ENCODE assay signal across 8 cellular contexts in the genomic region with DNA sequence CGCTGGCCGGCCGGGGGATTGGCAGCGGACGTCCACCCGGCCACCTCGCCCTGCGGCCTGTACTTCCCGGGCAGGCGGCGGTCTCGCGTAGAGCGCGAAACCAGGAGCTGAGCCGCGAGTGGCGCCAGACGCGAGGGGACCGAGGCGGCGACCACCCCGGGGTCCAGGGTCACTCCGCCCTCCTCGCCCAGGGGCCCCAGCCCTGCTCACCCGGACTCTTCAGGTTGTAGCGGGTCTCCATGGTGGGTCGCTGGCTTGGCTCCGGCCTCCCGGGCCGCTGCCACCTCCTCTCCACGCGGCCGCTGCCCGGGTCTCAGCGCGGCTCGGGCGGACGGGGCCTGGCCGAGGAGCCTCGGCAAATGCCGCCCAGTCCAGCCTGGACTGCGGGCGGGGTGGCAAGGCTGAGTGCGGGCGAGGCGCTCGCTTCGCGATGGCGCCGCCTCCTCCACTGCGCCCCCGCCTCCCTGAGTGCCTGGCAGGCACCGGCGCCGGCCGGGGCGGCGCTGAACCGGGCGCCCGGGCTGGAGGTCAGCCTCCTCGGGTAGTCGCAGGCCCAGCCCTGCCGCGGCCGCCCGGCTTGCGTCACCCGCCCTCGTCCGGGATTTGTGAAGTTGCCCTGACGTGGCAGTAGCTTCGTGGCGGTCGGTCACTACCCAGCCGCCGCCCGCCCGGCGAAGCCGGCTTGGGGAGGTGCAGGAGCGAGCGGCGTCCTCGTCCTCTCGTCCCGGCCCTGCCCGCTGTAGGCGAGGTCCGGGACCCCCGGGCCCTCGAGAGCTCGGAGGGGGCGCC. TPM values are rescaled to one million over a fixed set of nuclear protein-coding genes. Genes with fewer than 3 reads are reported as not detected.
DNase-seq lines count a peak whose midpoint lies in the region; ATAC-seq and TF ChIP-seq lines count a peak whose summit lies in the region.

A gene with protein sequence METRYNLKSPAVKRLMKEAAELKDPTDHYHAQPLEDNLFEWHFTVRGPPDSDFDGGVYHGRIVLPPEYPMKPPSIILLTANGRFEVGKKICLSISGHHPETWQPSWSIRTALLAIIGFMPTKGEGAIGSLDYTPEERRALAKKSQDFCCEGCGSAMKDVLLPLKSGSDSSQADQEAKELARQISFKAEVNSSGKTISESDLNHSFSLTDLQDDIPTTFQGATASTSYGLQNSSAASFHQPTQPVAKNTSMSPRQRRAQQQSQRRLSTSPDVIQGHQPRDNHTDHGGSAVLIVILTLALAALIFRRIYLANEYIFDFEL (minus strand): TSS at position 394 of the 789 bp plus-strand sequence. CDS start 153 bp downstream, at position 241.

- TF ChIP-seq POLR2A in ovary (IDR thresholded peaks at IDR 0.05): peak; percentile 80

- H3K36me3 Mint-ChIP-seq in activated naive CD8-positive, alpha-beta T cell treated with anti-CD3 and anti-CD28 coated beads for 36 hours: peaks cover 20% of the 10 kb centered on the region
- no peaks in the 10 kb centered on the region for H3K36me3 Mint-ChIP-seq in glutamatergic neuron (ENCODE audit: unreplicated experiment)

- peak within 1 kb of the TSS; percentile 93 for H3K27ac Mint-ChIP-seq in activated naive CD8-positive, alpha-beta T cell treated with anti-CD3 and anti-CD28 coated beads for 36 hours
- H3K27ac Mint-ChIP-seq in glutamatergic neuron (ENCODE audit: unreplicated experiment): peak within 1 kb of the TSS; percentile 96

- TF ChIP-seq RAD21 in Ishikawa (IDR thresholded peaks at IDR 0.05; ENCODE audit: low read depth): no peak

- H3K9ac ChIP-seq in SU-DHL-6 (ENCODE audit: low read length): peak within 1 kb of the TSS; percentile 97

- intact Hi-C loops in ovary (cut with DNase I): loop anchor here in 2 of 4 donors (1.0 to 10.0 kb wide), 2 partner anchors 272 to 368 kb away; a partner anchor contains a TSS

- peaks cover 65% of the 10 kb centered on the region for H3F3A ChIP-seq in SU-DHL-6 (ENCODE audit: insufficient read depth)

- no peak for TF ChIP-seq CTCF in SU-DHL-6 (IDR thresholded peaks at IDR 0.05; ENCODE audit: insufficient read depth, low read length, poor library complexity, severe bottlenecking)
- no peak for TF ChIP-seq CTCF in glutamatergic neuron (IDR thresholded peaks at IDR 0.05; ENCODE audit: partially characterized antibody, unreplicated experiment)
- TF ChIP-seq CTCF in ovary (IDR thresholded peaks at IDR 0.05): peak in 1 of 3 donors; percentile 18
- TF ChIP-seq CTCF in thoracic aorta (IDR thresholded peaks at IDR 0.05): no peak

- H3K9me3 Mint-ChIP-seq in activated naive CD8-positive, alpha-beta T cell treated with anti-CD3 and anti-CD28 coated beads for 36 hours: peaks cover 4% of the 10 kb centered on the region
- H3K9me3 Mint-ChIP-seq in glutamatergic neuron (ENCODE audit: unreplicated experiment): peaks cover 4% of the 10 kb centered on the region

- peaks cover 72% of the 10 kb centered on the region for H3K4me1 Mint-ChIP-seq in activated naive CD8-positive, alpha-beta T cell treated with anti-CD3 and anti-CD28 coated beads for 36 hours
- peaks cover 12% of the 10 kb centered on the region for H3K4me1 Mint-ChIP-seq in glutamatergic neuron (ENCODE audit: low read depth, unreplicated experiment)

- H4K20me1 ChIP-seq in SU-DHL-6 (ENCODE audit: low read depth, low read length): peaks cover 22% of the 10 kb centered on the region

- peak within 1 kb of the TSS; percentile 100 for H3K4me2 ChIP-seq in SU-DHL-6 (ENCODE audit: low read depth, low read length, poor library complexity, severe bottlenecking)

- TF ChIP-seq EP300 in Ishikawa (IDR thresholded peaks at IDR 0.05; ENCODE audit: borderline replicate concordance) (no peak), ovary (IDR thresholded peaks at IDR 0.05) (peak; percentile 14)

- peak; percentile 77 for DNase-seq in DMS153 treated with DMSO at 0.1 percent for 48 hours (lab: John Stamatoyannopoulos, UW; ENCODE audit: unreplicated experiment)
- peak; percentile 82 for DNase-seq in activated naive CD8-positive, alpha-beta T cell treated with anti-CD3 and anti-CD28 coated beads for 36 hours
- peak; percentile 91 for DNase-seq in glutamatergic neuron
- DNase-seq in ovary: peak; percentile 86 to 93 (median 91)
- peak; percentile 78 for DNase-seq in thoracic aorta (ENCODE audit: low spot score)

- H3K4me3 Mint-ChIP-seq in activated naive CD8-positive, alpha-beta T cell treated with anti-CD3 and anti-CD28 coated beads for 36 hours: peak within 1 kb of the TSS; percentile 95
- H3K4me3 Mint-ChIP-seq in glutamatergic neuron (ENCODE audit: unreplicated experiment): peak within 1 kb of the TSS; percentile 94

- no peaks in the 10 kb centered on the region for H3K9me2 ChIP-seq in SU-DHL-6 (replicated peaks; ENCODE audit: insufficient read depth, low read length)

- no peaks in the 10 kb centered on the region for H3K27me3 Mint-ChIP-seq in activated naive CD8-positive, alpha-beta T cell treated with anti-CD3 and anti-CD28 coated beads for 36 hours
- H3K27me3 Mint-ChIP-seq in glutamatergic neuron (ENCODE audit: unreplicated experiment): peaks cover 8% of the 10 kb centered on the region

- peaks cover 68% of the 10 kb centered on the region for H3K79me2 ChIP-seq in SU-DHL-6 (ENCODE audit: insufficient read depth, low read length)

- peak within 1 kb of the TSS; percentile 100 for H3K27ac ChIP-seq in SU-DHL-6 (ENCODE audit: low read depth, low read length)
- H3K27ac ChIP-seq in ovary: peak within 1 kb of the TSS; percentile 93 to 99
- peak within 1 kb of the TSS; percentile 95 to 99 for H3K27ac ChIP-seq in thoracic aorta

- H3K9me3 ChIP-seq in SU-DHL-6 (ENCODE audit: insufficient read depth, low read length) (no peaks in the 10 kb centered on the region), ovary (no peaks in the 10 kb centered on the region), thoracic aorta (no peaks in the 10 kb centered on the region)

- WGBS in ovary, 3 donors: 0 to 1% (median 0%) methylated on average over 37 to 98 of the region's 98 CpGs

- no peak within 1 kb of the TSS for H2AFZ ChIP-seq in SU-DHL-6 (ENCODE audit: low read depth, low read length, severe bottlenecking)

- H3K4me3 ChIP-seq in SU-DHL-6 (ENCODE audit: insufficient read depth, low read length, poor library complexity, severe bottlenecking) (peak within 1 kb of the TSS; percentile 96), ovary (peak within 1 kb of the TSS; percentile 70), thoracic aorta (peak within 1 kb of the TSS; percentile 85)

- H3K4me1 ChIP-seq in ovary (ENCODE audit: insufficient read depth) (peaks cover 11% of the 10 kb centered on the region), thoracic aorta (ENCODE audit: control insufficient read depth in 1 of 2, low read depth in 2 of 2) (peaks cover 5 to 45% of the 10 kb centered on the region in 2 donors)

- H3K36me3 ChIP-seq in SU-DHL-6 (ENCODE audit: low read length): peaks cover 23% of the 10 kb centered on the region
- no peaks in the 10 kb centered on the region for H3K36me3 ChIP-seq in ovary
- no peaks in the 10 kb centered on the region for H3K36me3 ChIP-seq in thoracic aorta

- H3K27me3 ChIP-seq in SU-DHL-6 (ENCODE audit: low read length) (no peaks in the 10 kb centered on the region), ovary (no peaks in the 10 kb centered on the region), thoracic aorta (replicated peaks; ENCODE audit: insufficient read depth) (no peaks in the 10 kb centered on the region)

- peak; percentile 36 for ATAC-seq in GM21515 (IDR thresholded peaks at IDR 0.05; ENCODE audit: unreplicated experiment)
- ATAC-seq in thoracic aorta (ENCODE audit: insufficient number of reproducible peaks, low FRiP score, low read depth): peak; percentile 95

TF ChIP-seq in Ishikawa, 13 proteins besides CTCF, POLR2A, EP300 and RAD21 (continues in another document):
- peak; percentile 21; the same call in 1 of the 2 replicates for TF ChIP-seq EGR1 (IDR thresholded peaks at IDR 0.05)
- peak; percentile 76 for TF ChIP-seq TAF1 (IDR thresholded peaks at IDR 0.05; ENCODE audit: low read depth)
- TF ChIP-seq ZBTB7A (IDR thresholded peaks at IDR 0.05; ENCODE audit: low read depth): peak; percentile 69
- peak; percentile 75 for TF ChIP-seq CREB1 (IDR thresholded peaks at IDR 0.05; ENCODE audit: low read depth)
- TF ChIP-seq, protein P1, sequence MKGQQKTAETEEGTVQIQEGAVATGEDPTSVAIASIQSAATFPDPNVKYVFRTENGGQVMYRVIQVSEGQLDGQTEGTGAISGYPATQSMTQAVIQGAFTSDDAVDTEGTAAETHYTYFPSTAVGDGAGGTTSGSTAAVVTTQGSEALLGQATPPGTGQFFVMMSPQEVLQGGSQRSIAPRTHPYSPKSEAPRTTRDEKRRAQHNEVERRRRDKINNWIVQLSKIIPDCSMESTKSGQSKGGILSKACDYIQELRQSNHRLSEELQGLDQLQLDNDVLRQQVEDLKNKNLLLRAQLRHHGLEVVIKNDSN (IDR thresholded peaks at IDR 0.05): no peak
- no peak for TF ChIP-seq FOXM1 (IDR thresholded peaks at IDR 0.05; ENCODE audit: borderline replicate concordance, low read depth)
- TF ChIP-seq, protein P2, sequence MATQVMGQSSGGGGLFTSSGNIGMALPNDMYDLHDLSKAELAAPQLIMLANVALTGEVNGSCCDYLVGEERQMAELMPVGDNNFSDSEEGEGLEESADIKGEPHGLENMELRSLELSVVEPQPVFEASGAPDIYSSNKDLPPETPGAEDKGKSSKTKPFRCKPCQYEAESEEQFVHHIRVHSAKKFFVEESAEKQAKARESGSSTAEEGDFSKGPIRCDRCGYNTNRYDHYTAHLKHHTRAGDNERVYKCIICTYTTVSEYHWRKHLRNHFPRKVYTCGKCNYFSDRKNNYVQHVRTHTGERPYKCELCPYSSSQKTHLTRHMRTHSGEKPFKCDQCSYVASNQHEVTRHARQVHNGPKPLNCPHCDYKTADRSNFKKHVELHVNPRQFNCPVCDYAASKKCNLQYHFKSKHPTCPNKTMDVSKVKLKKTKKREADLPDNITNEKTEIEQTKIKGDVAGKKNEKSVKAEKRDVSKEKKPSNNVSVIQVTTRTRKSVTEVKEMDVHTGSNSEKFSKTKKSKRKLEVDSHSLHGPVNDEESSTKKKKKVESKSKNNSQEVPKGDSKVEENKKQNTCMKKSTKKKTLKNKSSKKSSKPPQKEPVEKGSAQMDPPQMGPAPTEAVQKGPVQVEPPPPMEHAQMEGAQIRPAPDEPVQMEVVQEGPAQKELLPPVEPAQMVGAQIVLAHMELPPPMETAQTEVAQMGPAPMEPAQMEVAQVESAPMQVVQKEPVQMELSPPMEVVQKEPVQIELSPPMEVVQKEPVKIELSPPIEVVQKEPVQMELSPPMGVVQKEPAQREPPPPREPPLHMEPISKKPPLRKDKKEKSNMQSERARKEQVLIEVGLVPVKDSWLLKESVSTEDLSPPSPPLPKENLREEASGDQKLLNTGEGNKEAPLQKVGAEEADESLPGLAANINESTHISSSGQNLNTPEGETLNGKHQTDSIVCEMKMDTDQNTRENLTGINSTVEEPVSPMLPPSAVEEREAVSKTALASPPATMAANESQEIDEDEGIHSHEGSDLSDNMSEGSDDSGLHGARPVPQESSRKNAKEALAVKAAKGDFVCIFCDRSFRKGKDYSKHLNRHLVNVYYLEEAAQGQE (IDR thresholded peaks at IDR 0.05; ENCODE audit: low read depth): 0 out of 2 replicates have a peak, but pooled peaks have one; percentile 19

RNA-seq across cellular contexts. Expression of the gene that starts here (rescaled TPM):
- 10 to 100 TPM; 28.8 to 29.0 TPM for total RNA-seq in activated naive CD8-positive, alpha-beta T cell treated with anti-CD3 and anti-CD28 coated beads for 36 hours
- 31.5 TPM for total RNA-seq in glutamatergic neuron (ENCODE audit: unreplicated experiment)
- 10 to 100 TPM; 25.3 to 48.6 (median 35.8) TPM for total RNA-seq in ovary
- 10 to 100 TPM; 21.6 to 40.6 TPM for polyA plus RNA-seq in ovary
- 10 to 100 TPM; 33.2 to 58.5 TPM for total RNA-seq in thoracic aorta

Comparison
In these comparisons a context has a peak if more than half of its experiments do, and no peak if none do; other contexts are left out.
1. Peak in every context shown above with its lines: DNase-seq, ATAC-seq, H3K4me3 ChIP-seq and H3K27ac ChIP-seq.